ENCODE assay signal across 9 cellular contexts in genomic region chr6:106514281-106514885, GRCh38.
A peak's percentile ranks its signal among the peaks of the same experiment; 100 is the strongest.
DNase-seq lines count a peak whose midpoint lies in the region; ATAC-seq, FAIRE-seq and TF ChIP-seq lines count a peak whose summit lies in the region.
"Had no signal": no experiment of that assay in that cellular context is flagged by ENCODE, and none has a peak within 500 bp of the region (broad histone marks: within the 10 kb centered on the region; RNA-seq: fewer than 3 reads in every experiment).

No MANE protein-coding gene starts in this region.

- no peaks in the 10 kb centered on the region for H4K20me1 ChIP-seq in fibroblast of lung (ENCODE audit: control insufficient read depth, extremely low read depth, insufficient read depth, low read length)

- H3K9ac ChIP-seq in fibroblast of lung (ENCODE audit: insufficient read depth, low read length): no peak overlapping the region

- H3K4me2 ChIP-seq in fibroblast of lung (ENCODE audit: extremely low read depth, insufficient read depth, low read length): peak overlapping the region; percentile 49

- FAIRE-seq in GM12892 (lab: Jason Lieb, UNC) (peak; percentile 57), RCC 7860 (lab: Jason Lieb, UNC) (peak; percentile 75), small intestine (lab: Jason Lieb, UNC) (no peak)

- H3K27ac ChIP-seq in fibroblast of lung (ENCODE audit: insufficient read depth, low read length): no peak overlapping the region
- peak overlapping the region; percentile 98 to 100 for H3K27ac ChIP-seq in small intestine (ENCODE audit: low read depth in 1 of 2, low read length in 1 of 2)
- H3K27ac ChIP-seq: ovary had no signal

- H3K4me1 ChIP-seq in fibroblast of lung (ENCODE audit: control insufficient read depth, extremely low read depth, insufficient read depth, low read length) (peaks cover 17% of the 10 kb centered on the region), small intestine (ENCODE audit: control insufficient read depth in 2 of 2, insufficient read depth in 1 of 2, low read depth in 1 of 2, low read length in 1 of 2) (peaks cover 0 to 2% of the 10 kb centered on the region in 2 donors)

- H2AFZ ChIP-seq in fibroblast of lung (ENCODE audit: low read length): no peak overlapping the region

- H3K27me3 ChIP-seq in fibroblast of lung (ENCODE audit: control insufficient read depth, insufficient read depth, low read length) (peaks cover 8% of the 10 kb centered on the region), small intestine (ENCODE audit: control insufficient read depth in 2 of 2, insufficient read depth in 2 of 2, low read length in 2 of 2) (no peaks in the 10 kb centered on the region)
- H3K27me3 ChIP-seq: ovary had no signal

- no peak for TF ChIP-seq CTCF in fibroblast of lung (conservative IDR thresholded peaks at IDR 0.05 in 1 of 2, IDR thresholded peaks at IDR 0.05 in 1 of 2; ENCODE audit: low read depth in 1 of 2, low read length in 2 of 2)

- 13 to 64% (median 34%) methylated on average over 3 of the region's 3 CpGs for WGBS in small intestine, 3 donors

- H3K4me3 ChIP-seq in fibroblast of lung (replicated peaks in 1 of 4; ENCODE audit: control extremely low read depth in 1 of 4, insufficient read depth in 1 of 4, low read depth in 3 of 4, low read length in 4 of 4): peak overlapping the region; percentile 6 to 80 (median 72)
- H3K4me3 ChIP-seq in small intestine (ENCODE audit: low read depth in 1 of 2, low read length in 2 of 2): peak overlapping the region in 1 of 2 donors; percentile 96
- H3K4me3 ChIP-seq: ovary had no signal

- no peak for TF ChIP-seq POLR2A in GM12892 (IDR thresholded peaks at IDR 0.05; ENCODE audit: low read depth, low read length)

- H3K36me3 ChIP-seq in fibroblast of lung (ENCODE audit: control insufficient read depth, insufficient read depth, low read length) (no peaks in the 10 kb centered on the region), small intestine (ENCODE audit: control insufficient read depth in 2 of 2, insufficient read depth in 2 of 2, low read length in 2 of 2) (no peaks in the 10 kb centered on the region)
- H3K36me3 ChIP-seq: ovary had no signal

- H3K9me3 ChIP-seq in fibroblast of lung (ENCODE audit: control insufficient read depth, insufficient read depth, low read depth, low read length) (no peaks in the 10 kb centered on the region), small intestine (ENCODE audit: control insufficient read depth, low read depth) (no peaks in the 10 kb centered on the region)
- H3K9me3 ChIP-seq: ovary had no signal

- H3K79me2 ChIP-seq in fibroblast of lung (ENCODE audit: control insufficient read depth, insufficient read depth, low read length): no peaks in the 10 kb centered on the region

- DNase-seq in GM12892 (ENCODE audit: insufficient read length) (no peak), RCC 7860 (ENCODE audit: low spot score) (peak; percentile 54), fibroblast of lung (ENCODE audit: low read depth in 2 of 2) (no peak), small intestine (peak; percentile 87), superior temporal gyrus (ENCODE audit: extremely low spot score) (no peak), NCI-H524 (lab: John Stamatoyannopoulos, UW) (no peak)
- DNase-seq: ovary, RPMI8226 had no signal

- ATAC-seq in HG03108 (IDR thresholded peaks at IDR 0.05; ENCODE audit: unreplicated experiment): no peak

Comparison
In these comparisons a context has a peak if more than half of its experiments do, and no peak if none do; other contexts are left out.
1. DNase-seq: peak in RCC 7860 (single experiment) and small intestine (single experiment); none in GM12892 (single experiment), fibroblast of lung (0 of 2), superior temporal gyrus (single experiment) and NCI-H524 (0 of 2).